In genomic region chr18:77107218-77107815, GRCh38 we compare ENCODE assay signal across 9 cellular contexts. TPM values are rescaled to one million over a fixed set of nuclear protein-coding genes. Genes with fewer than 3 reads are reported as not detected.
DNase-seq lines count a peak whose midpoint lies in the region; ATAC-seq and TF ChIP-seq lines count a peak whose summit lies in the region.
"Had no signal": no experiment of that assay in that cellular context is flagged by ENCODE, and none has a peak within 500 bp of the region (broad histone marks: within the 10 kb centered on the region; RNA-seq: fewer than 3 reads in every experiment).

No MANE protein-coding gene starts in this region.

- no peak for TF ChIP-seq CTCF in HL-60 (IDR thresholded peaks at IDR 0.05; ENCODE audit: insufficient read depth, low read length)

- peak overlapping the region; percentile 56 for H3K27ac ChIP-seq in HL-60 (replicated peaks)

- H3K27me3 Mint-ChIP-seq in immature natural killer cell (ENCODE audit: low read depth in 3 of 3), result peaks cover 14 to 35% (median 32%) of the 10 kb centered on the region in 3 donors

- peaks cover 5 to 11% of the 10 kb centered on the region in 2 donors for H3K9me3 Mint-ChIP-seq in activated naive CD4-positive, alpha-beta T cell treated with anti-CD3 and anti-CD28 coated beads, Interleukin-2, amount 50 U/mL, for 72 hours
- H3K9me3 Mint-ChIP-seq in immature natural killer cell, result no peaks in the 10 kb centered on the region

- H3K4me3 Mint-ChIP-seq in immature natural killer cell, result peak overlapping the region; percentile 68 to 90 (median 76)

- no peaks in the 10 kb centered on the region for H3K27me3 ChIP-seq in HL-60 (ENCODE audit: insufficient read depth, poor library complexity, severe bottlenecking)

- DNase-seq in HL-60 (ENCODE audit: low read depth in 1 of 2, low spot score in 1 of 2) (no peak), immature natural killer cell (no peak), anterior cingulate cortex (lab: John Stamatoyannopoulos, UW) (no peak)
- peak in 1 of 2 donors; percentile 40 for DNase-seq in activated naive CD4-positive, alpha-beta T cell treated with anti-CD3 and anti-CD28 coated beads, Interleukin-2, amount 50 U/mL, for 72 hours (ENCODE audit: low spot score in 2 of 2)
- peak; percentile 23 for DNase-seq in stimulated activated CD8-positive, alpha-beta memory T cell treated with anti-CD3 and anti-CD28 coated beads, Interleukin-4, amount 100 ng/mL, for 48 hours
- DNase-seq: amniotic stem cell had no signal

- H3K4me1 Mint-ChIP-seq in immature natural killer cell, result peaks cover 99 to 100% of the 10 kb centered on the region in 2 donors

- H3K4me3 ChIP-seq in HL-60 (replicated peaks; ENCODE audit: insufficient read depth, low read length), result no peak overlapping the region

- peak overlapping the region; percentile 0 to 81 for H3K27ac Mint-ChIP-seq in activated naive CD4-positive, alpha-beta T cell treated with anti-CD3 and anti-CD28 coated beads, Interleukin-2, amount 50 U/mL, for 72 hours
- peak overlapping the region; percentile 97 to 100 (median 98) for H3K27ac Mint-ChIP-seq in immature natural killer cell

- peaks cover 39 to 60% of the 10 kb centered on the region in 2 donors for H3K36me3 Mint-ChIP-seq in activated naive CD4-positive, alpha-beta T cell treated with anti-CD3 and anti-CD28 coated beads, Interleukin-2, amount 50 U/mL, for 72 hours
- H3K36me3 Mint-ChIP-seq in immature natural killer cell, result peaks cover 30 to 48% (median 31%) of the 10 kb centered on the region in 3 donors

- no peak for ATAC-seq in activated naive CD4-positive, alpha-beta T cell treated with anti-CD3 and anti-CD28 coated beads, Interleukin-2, amount 50 U/mL, for 72 hours
- ATAC-seq in GM18873 (IDR thresholded peaks at IDR 0.05; ENCODE audit: low FRiP score, unreplicated experiment) (no peak), HG03135 (IDR thresholded peaks at IDR 0.05; ENCODE audit: unreplicated experiment) (no peak)
- ATAC-seq in activated CD4-positive, CD25-positive, alpha-beta regulatory T cell treated with anti-CD3 and anti-CD28 coated beads, Interleukin-2, amount 50 U/mL, for 24 hours, result no peak

RNA-seq across cellular contexts. Expression of gene MBP, which starts 25.3 kb away (rescaled TPM):
- total RNA-seq in activated naive CD4-positive, alpha-beta T cell treated with anti-CD3 and anti-CD28 coated beads, Interleukin-2, amount 50 U/mL, for 72 hours, result 10 to 100 TPM; 52.2 to 60.0 TPM
- polyA plus RNA-seq in immature natural killer cell, result 100 to 1,000 TPM; 187 to 403 (median 297) TPM
